ENCODE assay signal across 8 cellular contexts in the genomic region with DNA sequence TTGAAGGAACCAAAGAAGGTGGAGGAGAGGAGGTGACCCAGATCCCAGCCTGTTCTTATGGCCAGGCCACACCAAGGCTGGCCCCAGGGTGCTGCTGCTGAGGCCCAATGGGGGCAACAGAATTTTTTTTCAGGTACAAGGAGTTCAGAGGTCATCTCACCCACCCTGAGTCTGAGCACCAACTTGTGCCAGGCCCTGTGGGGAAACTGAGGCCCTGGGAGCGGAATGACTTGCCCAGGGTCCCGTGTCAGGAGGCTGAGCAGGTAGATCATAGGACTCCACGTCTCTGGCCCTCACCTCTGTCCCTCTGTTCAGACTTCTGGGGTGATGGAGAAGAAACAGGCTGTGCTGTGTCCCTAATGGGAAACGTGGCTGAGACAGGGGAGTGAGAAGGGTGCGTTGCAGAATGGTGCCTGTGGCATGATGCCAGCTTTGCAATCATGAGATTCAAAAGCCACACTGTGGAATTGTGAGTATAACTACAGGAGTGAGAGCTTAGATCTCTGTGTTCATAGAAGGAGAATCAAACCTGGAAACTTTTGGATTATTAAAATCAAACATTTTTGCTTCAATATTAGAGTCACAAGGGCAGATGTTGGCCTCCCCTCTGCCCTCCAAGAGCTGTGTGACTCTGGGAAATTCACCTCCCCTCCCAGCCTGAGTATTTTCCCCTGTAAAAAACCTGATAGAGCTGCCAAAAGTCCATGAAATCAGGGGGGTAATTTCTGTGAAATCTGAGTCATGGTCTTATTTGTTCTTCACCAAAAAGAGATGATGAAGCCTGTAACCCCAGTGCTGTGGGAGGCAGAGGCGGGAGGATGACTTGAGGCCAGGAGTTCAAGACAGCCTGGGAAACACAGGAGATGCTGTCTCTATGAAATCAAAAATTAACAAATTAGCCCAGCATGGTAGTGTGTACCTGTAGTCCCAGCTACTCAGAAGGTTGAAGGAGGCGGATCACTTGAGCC. TPM values are rescaled to one million over a fixed set of nuclear protein-coding genes. Genes with fewer than 3 reads are reported as not detected.
A peak's percentile ranks its signal among the peaks of the same experiment; 100 is the strongest.
DNase-seq lines count a peak whose midpoint lies in the region; ATAC-seq, FAIRE-seq and TF ChIP-seq lines count a peak whose summit lies in the region.

No MANE protein-coding gene starts in this region.

- no peak for TF ChIP-seq CTCF in WI38 (IDR thresholded peaks at IDR 0.05; ENCODE audit: low read depth, low read length)
- no peak for TF ChIP-seq CTCF in fibroblast of mammary gland (conservative IDR thresholded peaks at IDR 0.05; ENCODE audit: control insufficient read depth, insufficient read depth, low read depth, low read length)
- no peak for TF ChIP-seq CTCF in smooth muscle cell (IDR thresholded peaks at IDR 0.05; ENCODE audit: borderline replicate concordance, insufficient read depth, poor library complexity, severe bottlenecking)

- no peak for ATAC-seq in HG03521 (IDR thresholded peaks at IDR 0.05; ENCODE audit: unreplicated experiment)
- ATAC-seq in HG02798 (IDR thresholded peaks at IDR 0.05; ENCODE audit: poor library complexity, unreplicated experiment), result no peak

- H3K9me3 ChIP-seq in small intestine (ENCODE audit: control insufficient read depth, low read depth) (no peaks in the 10 kb centered on the region), smooth muscle cell (replicated peaks; ENCODE audit: low read depth) (no peaks in the 10 kb centered on the region)

- H3K36me3 ChIP-seq in small intestine (ENCODE audit: control insufficient read depth in 2 of 2, insufficient read depth in 2 of 2, low read length in 2 of 2) (peaks cover 0 to 3% of the 10 kb centered on the region in 2 donors), smooth muscle cell (ENCODE audit: low read depth) (no peaks in the 10 kb centered on the region)

- no peaks in the 10 kb centered on the region for H4K20me1 ChIP-seq in smooth muscle cell (ENCODE audit: low read depth)

- H3K27ac ChIP-seq in small intestine (ENCODE audit: low read depth in 1 of 2, low read length in 1 of 2) (peak overlapping the region; percentile 86 to 92), smooth muscle cell (ENCODE audit: low read depth) (no peak overlapping the region)

- H3K27me3 ChIP-seq in small intestine (ENCODE audit: control insufficient read depth in 2 of 2, insufficient read depth in 2 of 2, low read length in 2 of 2) (no peaks in the 10 kb centered on the region), smooth muscle cell (ENCODE audit: low read depth) (no peaks in the 10 kb centered on the region)

- H3K4me3 ChIP-seq in WI38 (ENCODE audit: low read depth, low read length) (peak overlapping the region; percentile 24), fibroblast of mammary gland (ENCODE audit: control insufficient read depth, low read depth, low read length) (peak overlapping the region; percentile 29), small intestine (ENCODE audit: low read depth in 1 of 2, low read length in 2 of 2) (peak overlapping the region; percentile 32 to 61), smooth muscle cell (no peak overlapping the region)

- H3K9ac ChIP-seq in smooth muscle cell (ENCODE audit: low read depth), result no peak overlapping the region

- H2AFZ ChIP-seq in smooth muscle cell (ENCODE audit: low read depth), result no peak overlapping the region

- no peak overlapping the region for H3K4me2 ChIP-seq in smooth muscle cell

- TF ChIP-seq POLR2A in GM12891 (IDR thresholded peaks at IDR 0.05; ENCODE audit: low read depth, low read length), result no peak

- FAIRE-seq in GM12891 (lab: Jason Lieb, UNC) (peak; percentile 58), small intestine (lab: Jason Lieb, UNC) (no peak)

- H3K79me2 ChIP-seq in smooth muscle cell (ENCODE audit: low read depth), result no peaks in the 10 kb centered on the region

- DNase-seq in GM12891 (ENCODE audit: insufficient read length, low spot score), result no peak
- peak; percentile 62 for DNase-seq in fibroblast of mammary gland (ENCODE audit: low read depth)
- peak; percentile 30 for DNase-seq in small intestine
- no peak for DNase-seq in smooth muscle cell (lab: John Stamatoyannopoulos, UW; ENCODE audit: unreplicated experiment)
- no peak for DNase-seq in EL

- no peaks in the 10 kb centered on the region for H3F3A ChIP-seq in smooth muscle cell (ENCODE audit: low read depth)

- 40 to 46% (median 43%) methylated on average over 7 of the region's 7 CpGs for WGBS in small intestine, 3 donors
- 92% methylated on average over 7 of the region's 7 CpGs for WGBS in smooth muscle cell (ENCODE audit: low lambda C conversion rate)

- H3K4me1 ChIP-seq in small intestine (ENCODE audit: control insufficient read depth in 2 of 2, insufficient read depth in 1 of 2, low read depth in 1 of 2, low read length in 1 of 2), result peaks cover 5 to 7% of the 10 kb centered on the region in 2 donors
- peaks cover 2% of the 10 kb centered on the region for H3K4me1 ChIP-seq in smooth muscle cell (ENCODE audit: low read depth)

TF ChIP-seq in GM12891, 5 proteins besides CTCF, POLR2A, EP300 and RAD21:
- TF ChIP-seq PAX5 (IDR thresholded peaks at IDR 0.05; ENCODE audit: insufficient read depth, low read length, severe bottlenecking) (no peak), TAF1 (IDR thresholded peaks at IDR 0.05; ENCODE audit: low read depth, low read length) (no peak), POLR2AphosphoS5 (IDR thresholded peaks at IDR 0.05; ENCODE audit: low read depth, low read length) (no peak), POU2F2 (IDR thresholded peaks at IDR 0.05; ENCODE audit: low read depth, low read length) (no peak), SPI1 (IDR thresholded peaks at IDR 0.05; ENCODE audit: low read depth, low read length) (no peak)

RNA-seq across cellular contexts. Expression of a gene that starts 0.9 kb away (rescaled TPM):
- polyA plus RNA-seq in GM12891 (2012; ENCODE audit: low read depth, missing spikeins), result 46.5 TPM
- polyA plus RNA-seq in small intestine (10 to 100 TPM in 1 of 3 donors, 1 to 10 TPM in 2; 8.4 to 32.2 (median 8.7) TPM), smooth muscle cell (0.62 and 4.9 TPM in 2 replicates)
- total RNA-seq in smooth muscle cell, result not detected in 2 replicates

RNA-seq across cellular contexts. Expression of a gene that starts 14.5 kb away (rescaled TPM):
- 22.2 TPM for polyA plus RNA-seq in GM12891 (2012; ENCODE audit: low read depth, missing spikeins)
- polyA plus RNA-seq in small intestine (10 to 100 TPM; 28.1 to 68.4 (median 32.2) TPM), smooth muscle cell (8.0 and 9.2 TPM in 2 replicates)
- total RNA-seq in smooth muscle cell, result 12.2 and 14.7 TPM in 2 replicates

RNA-seq across cellular contexts. Expression of a gene that starts 52.2 kb away (rescaled TPM):
- 0.14 TPM for polyA plus RNA-seq in GM12891 (2012; ENCODE audit: low read depth, missing spikeins)
- 10 to 100 TPM in 2 of 3 donors, 1 to 10 TPM in 1; 8.9 to 12.8 (median 10.3) TPM for polyA plus RNA-seq in small intestine
- 0.40 and 0.45 TPM in 2 replicates for total RNA-seq in smooth muscle cell
- 0.97 TPM in 1 of 2 replicates, not detected in the other for polyA plus RNA-seq in smooth muscle cell

Comparison
In these comparisons a context has a peak if more than half of its experiments do, and no peak if none do; other contexts are left out.
1. DNase-seq: peak in fibroblast of mammary gland (single experiment) and small intestine (single experiment); none in GM12891 (single experiment), smooth muscle cell (single experiment) and EL (single experiment).